8 cellular contexts compared by ENCODE assay signal in the genomic region with DNA sequence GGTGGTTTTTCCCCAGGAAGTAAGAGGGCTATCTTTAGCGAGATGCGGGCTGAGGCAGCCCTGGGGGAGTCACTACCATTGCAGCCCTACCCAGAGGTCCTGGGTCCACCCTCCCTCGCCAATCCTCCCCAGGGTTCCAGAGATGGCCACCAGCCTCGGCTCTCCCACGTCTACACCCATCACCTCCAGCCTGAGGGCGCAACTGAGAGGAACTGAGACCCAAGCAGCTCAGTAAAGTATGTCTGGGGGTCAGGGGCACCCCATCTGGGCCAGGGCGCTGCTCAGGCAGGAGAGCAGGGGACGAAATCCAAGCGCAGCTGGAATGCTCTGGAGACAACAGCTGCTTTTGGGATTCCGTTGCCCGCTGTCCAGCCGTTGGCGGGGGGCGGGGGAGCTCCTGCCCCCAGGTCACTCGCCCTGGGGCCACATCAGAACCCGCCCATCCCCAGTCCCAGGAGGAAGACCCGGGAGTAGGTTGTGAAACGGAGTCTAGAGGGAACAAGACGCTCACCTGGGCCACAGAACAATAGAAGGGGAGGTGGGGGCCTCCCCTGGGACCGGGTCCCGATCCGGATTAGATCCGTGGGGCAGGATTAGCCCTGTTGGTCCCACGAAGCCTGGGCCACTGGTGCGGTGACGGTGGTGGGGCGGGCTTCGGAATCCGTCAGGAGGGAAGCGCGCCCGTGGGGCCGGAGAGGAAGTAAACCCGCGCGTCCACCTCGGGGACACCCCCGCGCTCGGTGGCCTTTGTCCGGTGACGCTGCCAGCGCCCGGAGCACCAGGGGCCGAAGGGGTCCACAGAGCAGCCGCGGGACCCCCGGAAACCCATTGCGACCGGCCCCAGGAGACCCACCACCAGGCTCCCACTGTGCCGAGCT. TPM values are rescaled to one million over a fixed set of nuclear protein-coding genes. Genes with fewer than 3 reads are reported as not detected.
DNase-seq lines count a peak whose midpoint lies in the region; ATAC-seq and TF ChIP-seq lines count a peak whose summit lies in the region.

No MANE protein-coding gene starts in this region.

- peak; percentile 1 for ATAC-seq in GM18907 (IDR thresholded peaks at IDR 0.05; ENCODE audit: unreplicated experiment)

- intact Hi-C loops in CD14-positive monocyte (cut with micrococcal nuclease) (loop anchor here (1.0 to 5.0 kb wide), 4 partner anchors 9 to 72 kb away; partner anchors contain the start of genes QRICH1 (in 2 of the 2) and IMPDH2 (in 1 of the 2)), cardiac septum (cut with DNase I) (no loop called here), posterior vena cava (cut with DNase I) (loop anchor here in 1 of 2 donors (5.0 kb wide), 1 partner anchor 72 kb away; the partner anchor contains the start of gene QRICH1)

- H3K4me1 Mint-ChIP-seq in CD14-positive monocyte = peaks cover 32% of the 10 kb centered on the region

- DNase-seq in CD14-positive monocyte (ENCODE audit: low spot score) (peak; percentile 79), cardiac septum (ENCODE audit: low spot score) (peak; percentile 86), posterior vena cava (ENCODE audit: low spot score) (peak; percentile 92), COR-L47 (lab: John Stamatoyannopoulos, UW) (no peak), NCI-H1048 (lab: John Stamatoyannopoulos, UW) (no peak)
- DNase-seq in activated effector memory CD4-positive, alpha-beta T cell treated with Interleukin-2 at 50 U/mL for 16 hours = peak; percentile 10

- H3K79me2 ChIP-seq in KMS-11 (ENCODE audit: insufficient read depth, low read depth) = peaks cover 33% of the 10 kb centered on the region; the same call in 1 of the 2 replicates

- peak overlapping the region; percentile 90 to 92 for H3K4me3 Mint-ChIP-seq in CD14-positive monocyte

- H3K4me3 ChIP-seq in KMS-11 (IDR thresholded peaks at IDR 0.05; ENCODE audit: insufficient read depth, low read depth, low read length) = peak overlapping the region; percentile 68

- H3K9me3 Mint-ChIP-seq in CD14-positive monocyte = no peaks in the 10 kb centered on the region

- TF ChIP-seq CTCF in CD14-positive monocyte (IDR thresholded peaks at IDR 0.05) (no peak), KMS-11 (conservative IDR thresholded peaks at IDR 0.05; ENCODE audit: low read depth, low read length) (no peak)

- H3K27ac Mint-ChIP-seq in CD14-positive monocyte = peak overlapping the region; percentile 96 to 99 (median 98)

- no peaks in the 10 kb centered on the region for H3K27me3 ChIP-seq in KMS-11 (ENCODE audit: insufficient read depth, low read depth)

- peak overlapping the region; percentile 94 for H3K27ac ChIP-seq in KMS-11

- peak overlapping the region; percentile 93 for H3K9ac ChIP-seq in KMS-11

- H3K4me1 ChIP-seq in KMS-11 (ENCODE audit: low read depth, poor library complexity, severe bottlenecking) = peaks cover 21% of the 10 kb centered on the region

- H3K36me3 Mint-ChIP-seq in CD14-positive monocyte = peaks cover 32 to 35% of the 10 kb centered on the region in 2 donors

- no peaks in the 10 kb centered on the region for H3K36me3 ChIP-seq in KMS-11 (ENCODE audit: insufficient read depth)

- peak overlapping the region; percentile 76 for H3K4me2 ChIP-seq in KMS-11

- peaks cover 0 to 2% (median 0%) of the 10 kb centered on the region in 3 donors for H3K27me3 Mint-ChIP-seq in CD14-positive monocyte (ENCODE audit: low read depth in 3 of 3)

- no peak overlapping the region for H2AFZ ChIP-seq in KMS-11 (ENCODE audit: low read depth)

- H4K20me1 ChIP-seq in KMS-11 (ENCODE audit: insufficient read depth) = no peaks in the 10 kb centered on the region

RNA-seq across cellular contexts. Expression of gene NDUFAF3, which starts 1.3 kb away (rescaled TPM):
- 10 to 100 TPM; 88.8 to 93.4 TPM for polyA plus RNA-seq in CD14-positive monocyte
- total RNA-seq in cardiac septum = 140 TPM
- 10 to 100 TPM; 57.8 to 62.0 TPM for total RNA-seq in posterior vena cava

RNA-seq across cellular contexts. Expression of gene DALRD3, which starts 2.2 kb away (rescaled TPM):
- 10 to 100 TPM; 15.0 to 20.0 TPM for polyA plus RNA-seq in CD14-positive monocyte
- total RNA-seq in cardiac septum = 13.6 TPM
- 10 to 100 TPM in 1 of 2 donors, 1 to 10 TPM in 1; 9.8 to 12.1 TPM for total RNA-seq in posterior vena cava

RNA-seq across cellular contexts. Expression of gene IMPDH2, which starts 8.6 kb away (rescaled TPM):
- 10 to 100 TPM; 20.8 to 21.0 TPM for polyA plus RNA-seq in CD14-positive monocyte
- total RNA-seq in cardiac septum (49.5 TPM), posterior vena cava (100 to 1,000 TPM in 1 of 2 donors, 10 to 100 TPM in 1; 96.4 to 112 TPM)

RNA-seq across cellular contexts. Expression of gene WDR6, which starts 13.4 kb away (rescaled TPM):
- polyA plus RNA-seq in CD14-positive monocyte = 10 to 100 TPM; 30.6 to 46.3 TPM
- total RNA-seq in cardiac septum (96.6 TPM), posterior vena cava (10 to 100 TPM; 72.9 to 95.5 TPM)

RNA-seq across cellular contexts. Expression of gene P4HTM, which starts 30.5 kb away (rescaled TPM):
- polyA plus RNA-seq in CD14-positive monocyte = 10 to 100 TPM; 14.9 to 18.1 TPM
- 37.0 TPM for total RNA-seq in cardiac septum
- 10 to 100 TPM; 16.4 to 26.1 TPM for total RNA-seq in posterior vena cava

Comparison
In these comparisons a context has a peak if more than half of its experiments do, and no peak if none do; other contexts are left out.
1. DNase-seq: peak in CD14-positive monocyte (single experiment), activated effector memory CD4-positive, alpha-beta T cell treated with Interleukin-2 at 50 U/mL for 16 hours (single experiment), cardiac septum (single experiment) and posterior vena cava (single experiment); none in COR-L47 (single experiment) and NCI-H1048 (single experiment).